ENCODE assay signal across 2 cellular contexts in genomic region chr7:5508698-5509097, GRCh38.
TF ChIP-seq lines count a peak whose summit lies in the region.

No MANE protein-coding gene starts in this region.

TF ChIP-seq in WTC11, 78 proteins besides CTCF, POLR2A, EP300 and RAD21:
- TF ChIP-seq ARID4B (CRISPR knock-in tag; IDR thresholded peaks at IDR 0.05; ENCODE audit: borderline replicate concordance) (no peak), GABPB1 (CRISPR knock-in tag; IDR thresholded peaks at IDR 0.05) (no peak), FOXK1 (CRISPR knock-in tag; IDR thresholded peaks at IDR 0.05) (no peak)
- TF ChIP-seq, protein P1, sequence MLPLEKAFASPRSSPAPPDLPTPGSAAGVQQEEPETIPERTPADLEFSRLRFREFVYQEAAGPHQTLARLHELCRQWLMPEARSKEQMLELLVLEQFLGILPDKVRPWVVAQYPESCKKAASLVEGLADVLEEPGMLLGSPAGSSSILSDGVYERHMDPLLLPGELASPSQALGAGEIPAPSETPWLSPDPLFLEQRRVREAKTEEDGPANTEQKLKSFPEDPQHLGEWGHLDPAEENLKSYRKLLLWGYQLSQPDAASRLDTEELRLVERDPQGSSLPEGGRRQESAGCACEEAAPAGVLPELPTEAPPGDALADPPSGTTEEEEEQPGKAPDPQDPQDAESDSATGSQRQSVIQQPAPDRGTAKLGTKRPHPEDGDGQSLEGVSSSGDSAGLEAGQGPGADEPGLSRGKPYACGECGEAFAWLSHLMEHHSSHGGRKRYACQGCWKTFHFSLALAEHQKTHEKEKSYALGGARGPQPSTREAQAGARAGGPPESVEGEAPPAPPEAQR (CRISPR knock-in tag; IDR thresholded peaks at IDR 0.05) = no peak

TF ChIP-seq in HepG2, 621 proteins besides CTCF, POLR2A, EP300 and RAD21:
- no peak for TF ChIP-seq KIAA2018 (CRISPR knock-in tag; IDR thresholded peaks at IDR 0.05; ENCODE audit: borderline replicate concordance)
- TF ChIP-seq, protein P2, sequence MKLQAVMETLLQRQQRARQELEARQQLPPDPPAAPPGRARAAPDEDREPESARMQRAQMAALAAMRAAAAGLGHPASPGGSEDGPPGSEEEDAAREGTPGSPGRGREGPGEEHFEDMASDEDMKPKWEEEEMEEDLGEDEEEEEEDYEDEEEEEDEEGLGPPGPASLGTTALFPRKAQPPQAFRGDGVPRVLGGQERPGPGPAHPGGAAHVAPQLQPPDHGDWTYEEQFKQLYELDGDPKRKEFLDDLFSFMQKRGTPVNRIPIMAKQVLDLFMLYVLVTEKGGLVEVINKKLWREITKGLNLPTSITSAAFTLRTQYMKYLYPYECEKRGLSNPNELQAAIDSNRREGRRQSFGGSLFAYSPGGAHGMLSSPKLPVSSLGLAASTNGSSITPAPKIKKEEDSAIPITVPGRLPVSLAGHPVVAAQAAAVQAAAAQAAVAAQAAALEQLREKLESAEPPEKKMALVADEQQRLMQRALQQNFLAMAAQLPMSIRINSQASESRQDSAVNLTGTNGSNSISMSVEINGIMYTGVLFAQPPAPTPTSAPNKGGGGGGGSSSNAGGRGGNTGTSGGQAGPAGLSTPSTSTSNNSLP (IDR thresholded peaks at IDR 0.05; ENCODE audit: low read depth, low read length) = no peak
- TF ChIP-seq ZNF10 (CRISPR knock-in tag; IDR thresholded peaks at IDR 0.05; ENCODE audit: borderline replicate concordance, low read depth) = no peak
- TF ChIP-seq MED1 (CRISPR knock-in tag; IDR thresholded peaks at IDR 0.05) = no peak
- TF ChIP-seq ARID4A (CRISPR knock-in tag; IDR thresholded peaks at IDR 0.05; ENCODE audit: borderline replicate concordance) = no peak
- no peak for TF ChIP-seq ZNF792 (CRISPR knock-in tag; IDR thresholded peaks at IDR 0.05)
- TF ChIP-seq, protein P3, sequence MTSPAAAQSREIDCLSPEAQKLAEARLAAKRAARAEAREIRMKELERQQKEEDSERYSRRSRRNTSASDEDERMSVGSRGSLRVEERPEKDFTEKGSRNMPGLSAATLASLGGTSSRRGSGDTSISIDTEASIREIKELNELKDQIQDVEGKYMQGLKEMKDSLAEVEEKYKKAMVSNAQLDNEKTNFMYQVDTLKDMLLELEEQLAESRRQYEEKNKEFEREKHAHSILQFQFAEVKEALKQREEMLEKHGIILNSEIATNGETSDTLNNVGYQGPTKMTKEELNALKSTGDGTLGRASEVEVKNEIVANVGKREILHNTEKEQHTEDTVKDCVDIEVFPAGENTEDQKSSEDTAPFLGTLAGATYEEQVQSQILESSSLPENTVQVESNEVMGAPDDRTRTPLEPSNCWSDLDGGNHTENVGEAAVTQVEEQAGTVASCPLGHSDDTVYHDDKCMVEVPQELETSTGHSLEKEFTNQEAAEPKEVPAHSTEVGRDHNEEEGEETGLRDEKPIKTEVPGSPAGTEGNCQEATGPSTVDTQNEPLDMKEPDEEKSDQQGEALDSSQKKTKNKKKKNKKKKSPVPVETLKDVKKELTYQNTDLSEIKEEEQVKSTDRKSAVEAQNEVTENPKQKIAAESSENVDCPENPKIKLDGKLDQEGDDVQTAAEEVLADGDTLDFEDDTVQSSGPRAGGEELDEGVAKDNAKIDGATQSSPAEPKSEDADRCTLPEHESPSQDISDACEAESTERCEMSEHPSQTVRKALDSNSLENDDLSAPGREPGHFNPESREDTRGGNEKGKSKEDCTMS (CRISPR knock-in tag; conservative IDR thresholded peaks at IDR 0.05) = no peak
- no peak for TF ChIP-seq ZFP91 (CRISPR knock-in tag; IDR thresholded peaks at IDR 0.05; ENCODE audit: borderline replicate concordance)
- no peak for TF ChIP-seq ZNF335 (CRISPR knock-in tag; IDR thresholded peaks at IDR 0.05)
- no peak for TF ChIP-seq ZSCAN22 (CRISPR knock-in tag; IDR thresholded peaks at IDR 0.05)
- no peak for TF ChIP-seq STAT5B (CRISPR knock-in tag; IDR thresholded peaks at IDR 0.05)
- no peak for TF ChIP-seq ESRRA (CRISPR knock-in tag; IDR thresholded peaks at IDR 0.05; ENCODE audit: low read depth)
- TF ChIP-seq U2AF1 (optimal IDR thresholded peaks at IDR 0.05; ENCODE audit: low read depth, low read length) = no peak
- TF ChIP-seq HNRNPH1 (optimal IDR thresholded peaks at IDR 0.05; ENCODE audit: low read depth, low read length) = no peak
- TF ChIP-seq ZNF558 (CRISPR knock-in tag; IDR thresholded peaks at IDR 0.05; ENCODE audit: borderline replicate concordance) = no peak
- TF ChIP-seq ZNF367 (CRISPR knock-in tag; IDR thresholded peaks at IDR 0.05; ENCODE audit: borderline replicate concordance) = no peak
- no peak for TF ChIP-seq ZBTB49 (CRISPR knock-in tag; IDR thresholded peaks at IDR 0.05; ENCODE audit: borderline replicate concordance)
- TF ChIP-seq GABPB1 (CRISPR knock-in tag; IDR thresholded peaks at IDR 0.05) = no peak
- no peak for TF ChIP-seq STAG1 (CRISPR knock-in tag; IDR thresholded peaks at IDR 0.05)
- no peak for TF ChIP-seq ETV6 (CRISPR knock-in tag; conservative IDR thresholded peaks at IDR 0.05)
TF ChIP-seq in HepG2: peak in this region for 0.
